In genomic region chr12:67034110-67034879, GRCh38 we compare ENCODE assay signal across 16 cellular contexts.
A peak's percentile ranks its signal among the peaks of the same experiment; 100 is the strongest.
DNase-seq lines count a peak whose midpoint lies in the region; ATAC-seq, FAIRE-seq and TF ChIP-seq lines count a peak whose summit lies in the region.
"Had no signal": no experiment of that assay in that cellular context is flagged by ENCODE, and none has a peak within 500 bp of the region (broad histone marks: within the 10 kb centered on the region; RNA-seq: fewer than 3 reads in every experiment).

No MANE protein-coding gene starts in this region.

- H3K4me3 ChIP-seq in astrocyte (ENCODE audit: insufficient read depth, low read depth, low read length) (no peak overlapping the region), neural cell (ENCODE audit: low read length) (no peak overlapping the region)
- H3K4me3 ChIP-seq in CD8-positive, alpha-beta memory T cell (ENCODE audit: low read length) = no peak overlapping the region
- H3K4me3 ChIP-seq: esophagus muscularis mucosa had no signal

- POLR2A ChIA-PET in activated CD4-positive, alpha-beta memory T cell treated with anti-CD3 and anti-CD28 coated beads for 36 hours (lab: Charles Lee) = no interaction called here
- POLR2A ChIA-PET in activated CD4-positive, alpha-beta memory T cell treated with anti-CD3 and anti-CD28 coated beads, Interleukin-2, amount 10 ng/mL, durations not matched to agents 7 days and 5 days (lab: Charles Lee) = no interaction called here
- POLR2A ChIA-PET in CD8-positive, alpha-beta memory T cell (lab: Charles Lee) = no interaction called here

- CTCF ChIA-PET in activated CD4-positive, alpha-beta memory T cell treated with anti-CD3 and anti-CD28 coated beads for 36 hours (lab: Charles Lee) = interaction anchor here (1.2 kb wide), 1 partner anchor 8 kb away, joined by 4 read pairs; no protein-coding TSS in a partner anchor
- CTCF ChIA-PET in activated CD4-positive, alpha-beta memory T cell treated with anti-CD3 and anti-CD28 coated beads, Interleukin-2, amount 10 ng/mL, durations not matched to agents 7 days and 5 days (lab: Charles Lee) = no interaction called here
- CTCF ChIA-PET in CD8-positive, alpha-beta memory T cell (lab: Charles Lee) = no interaction called here

- no peaks in the 10 kb centered on the region for H3K9me2 ChIP-seq in neural cell (ENCODE audit: insufficient read depth, low read length)

- TF ChIP-seq EP300 in neural cell (conservative IDR thresholded peaks at IDR 0.05; ENCODE audit: poor library complexity, severe bottlenecking) = no peak

- H3K36me3 ChIP-seq in astrocyte (ENCODE audit: insufficient read depth, low read length) (no peaks in the 10 kb centered on the region), neural cell (ENCODE audit: insufficient read depth, low read length) (no peaks in the 10 kb centered on the region)
- no peaks in the 10 kb centered on the region for H3K36me3 ChIP-seq in CD8-positive, alpha-beta memory T cell (ENCODE audit: insufficient read depth, low read length)
- H3K36me3 ChIP-seq: esophagus muscularis mucosa, neutrophil had no signal

- H3K9me3 ChIP-seq in astrocyte (ENCODE audit: insufficient read depth, low read depth, low read length) = no peaks in the 10 kb centered on the region
- H3K9me3 ChIP-seq in neural cell (ENCODE audit: low read length) = no peaks in the 10 kb centered on the region
- no peaks in the 10 kb centered on the region for H3K9me3 ChIP-seq in CD8-positive, alpha-beta memory T cell (ENCODE audit: low read length)
- H3K9me3 ChIP-seq: esophagus muscularis mucosa, neutrophil had no signal

- H4K20me1 ChIP-seq in astrocyte (ENCODE audit: insufficient read depth, low read length) (no peaks in the 10 kb centered on the region), neural cell (ENCODE audit: insufficient read depth) (no peaks in the 10 kb centered on the region)

- H3K79me2 ChIP-seq in astrocyte (ENCODE audit: insufficient read depth, low read length) = no peaks in the 10 kb centered on the region
- peaks cover 5% of the 10 kb centered on the region for H3K79me2 ChIP-seq in neural cell (replicated peaks; ENCODE audit: insufficient read depth, low read length)

- no peaks in the 10 kb centered on the region for H3K4me1 Mint-ChIP-seq in activated CD4-positive, alpha-beta memory T cell treated with anti-CD3 and anti-CD28 coated beads for 36 hours (ENCODE audit: low read depth)
- no peaks in the 10 kb centered on the region for H3K4me1 Mint-ChIP-seq in activated CD4-positive, alpha-beta memory T cell treated with anti-CD3 and anti-CD28 coated beads, Interleukin-2, amount 10 ng/mL, durations not matched to agents 7 days and 5 days
- H3K4me1 Mint-ChIP-seq in astrocyte (ENCODE audit: low read depth, unreplicated experiment) = peaks cover 10% of the 10 kb centered on the region
- no peaks in the 10 kb centered on the region for H3K4me1 Mint-ChIP-seq in CD8-positive, alpha-beta memory T cell

- H3K4me3 Mint-ChIP-seq in activated CD4-positive, alpha-beta memory T cell treated with anti-CD3 and anti-CD28 coated beads for 36 hours = no peak overlapping the region
- H3K4me3 Mint-ChIP-seq in activated CD4-positive, alpha-beta memory T cell treated with anti-CD3 and anti-CD28 coated beads, Interleukin-2, amount 10 ng/mL, durations not matched to agents 7 days and 5 days = no peak overlapping the region
- H3K4me3 Mint-ChIP-seq in astrocyte (ENCODE audit: unreplicated experiment) = no peak overlapping the region
- no peak overlapping the region for H3K4me3 Mint-ChIP-seq in CD8-positive, alpha-beta memory T cell
- H3K4me3 Mint-ChIP-seq: T-helper 2 cell treated with Interferon-gamma antibody and Interleukin-4, amounts not matched to agents 5 μg/mL and 100 μg/mL, for 36 hours had no signal

- DNase-seq in activated CD4-positive, alpha-beta memory T cell treated with anti-CD3 and anti-CD28 coated beads for 36 hours = peak; percentile 26
- no peak for DNase-seq in activated CD4-positive, alpha-beta memory T cell treated with anti-CD3 and anti-CD28 coated beads, Interleukin-2, amount 10 ng/mL, durations not matched to agents 7 days and 5 days
- DNase-seq in LoVo (ENCODE audit: low spot score) (peak; percentile 16), astrocyte (ENCODE audit: low read depth) (peak; percentile 55), GOT3 (lab: John Stamatoyannopoulos, UW) (no peak)
- DNase-seq in CD8-positive, alpha-beta memory T cell = no peak
- DNase-seq: activated naive CD4-positive, alpha-beta T cell; hippocampal formation; NCI-H510A treated with DMSO at 0.1 percent for 48 hours had no signal

- no peak for TF ChIP-seq RAD21 in neural cell (conservative IDR thresholded peaks at IDR 0.05)

- no peak for TF ChIP-seq CTCF in astrocyte (IDR thresholded peaks at IDR 0.05; ENCODE audit: insufficient read depth, low read depth, low read length)
- no peak for TF ChIP-seq CTCF in neural cell (IDR thresholded peaks at IDR 0.05; ENCODE audit: poor library complexity, severe bottlenecking)

- peaks cover 6% of the 10 kb centered on the region for H3K27me3 Mint-ChIP-seq in activated CD4-positive, alpha-beta memory T cell treated with anti-CD3 and anti-CD28 coated beads for 36 hours
- no peaks in the 10 kb centered on the region for H3K27me3 Mint-ChIP-seq in activated CD4-positive, alpha-beta memory T cell treated with anti-CD3 and anti-CD28 coated beads, Interleukin-2, amount 10 ng/mL, durations not matched to agents 7 days and 5 days
- no peaks in the 10 kb centered on the region for H3K27me3 Mint-ChIP-seq in astrocyte (ENCODE audit: low read depth, unreplicated experiment)
- peaks cover 0 to 10% of the 10 kb centered on the region in 2 donors for H3K27me3 Mint-ChIP-seq in CD8-positive, alpha-beta memory T cell

- no peaks in the 10 kb centered on the region for H3K36me3 Mint-ChIP-seq in activated CD4-positive, alpha-beta memory T cell treated with anti-CD3 and anti-CD28 coated beads for 36 hours
- H3K36me3 Mint-ChIP-seq in activated CD4-positive, alpha-beta memory T cell treated with anti-CD3 and anti-CD28 coated beads, Interleukin-2, amount 10 ng/mL, durations not matched to agents 7 days and 5 days (ENCODE audit: low read depth) = no peaks in the 10 kb centered on the region
- H3K36me3 Mint-ChIP-seq in astrocyte (ENCODE audit: low read depth, unreplicated experiment) = peaks cover 4% of the 10 kb centered on the region
- H3K36me3 Mint-ChIP-seq in CD8-positive, alpha-beta memory T cell = no peaks in the 10 kb centered on the region

- intact Hi-C loops in activated CD4-positive, alpha-beta memory T cell treated with anti-CD3 and anti-CD28 coated beads for 36 hours (cut with micrococcal nuclease) = no loop called here

- no peaks in the 10 kb centered on the region for H3K9me3 Mint-ChIP-seq in activated CD4-positive, alpha-beta memory T cell treated with anti-CD3 and anti-CD28 coated beads for 36 hours
- no peaks in the 10 kb centered on the region for H3K9me3 Mint-ChIP-seq in activated CD4-positive, alpha-beta memory T cell treated with anti-CD3 and anti-CD28 coated beads, Interleukin-2, amount 10 ng/mL, durations not matched to agents 7 days and 5 days
- peaks cover 11% of the 10 kb centered on the region for H3K9me3 Mint-ChIP-seq in astrocyte (ENCODE audit: unreplicated experiment)
- no peaks in the 10 kb centered on the region for H3K9me3 Mint-ChIP-seq in CD8-positive, alpha-beta memory T cell
- H3K9me3 Mint-ChIP-seq: T-helper 2 cell treated with Interferon-gamma antibody and Interleukin-4, amounts not matched to agents 5 μg/mL and 100 μg/mL, for 36 hours had no signal

- no peak for FAIRE-seq in astrocyte (lab: Jason Lieb, UNC)
- FAIRE-seq: D721Med had no signal

- H3K9ac ChIP-seq in astrocyte (ENCODE audit: low read length) (no peak overlapping the region), neural cell (ENCODE audit: low read length) (no peak overlapping the region)

- H3K27me3 ChIP-seq in astrocyte (ENCODE audit: insufficient read depth, low read length) (no peaks in the 10 kb centered on the region), neural cell (ENCODE audit: insufficient read depth, low read depth, low read length) (no peaks in the 10 kb centered on the region)
- no peaks in the 10 kb centered on the region for H3K27me3 ChIP-seq in CD8-positive, alpha-beta memory T cell (ENCODE audit: insufficient read depth, low read length, poor library complexity, severe bottlenecking)
- H3K27me3 ChIP-seq: esophagus muscularis mucosa, neutrophil had no signal

- H3K27ac ChIP-seq in astrocyte (ENCODE audit: low read depth, low read length) = no peak overlapping the region
- H3K27ac ChIP-seq in neural cell (ENCODE audit: low read length) = no peak overlapping the region
- no peak overlapping the region for H3K27ac ChIP-seq in CD8-positive, alpha-beta memory T cell (ENCODE audit: low read depth, low read length)
- H3K27ac ChIP-seq: esophagus muscularis mucosa, neutrophil had no signal

- no peak overlapping the region for H2AFZ ChIP-seq in astrocyte (ENCODE audit: low read depth, low read length)
- no peak overlapping the region for H2AFZ ChIP-seq in neural cell (ENCODE audit: low read depth, low read length)

- peaks cover 5% of the 10 kb centered on the region for H3K4me1 ChIP-seq in astrocyte (ENCODE audit: insufficient read depth, low read length)
- no peaks in the 10 kb centered on the region for H3K4me1 ChIP-seq in CD8-positive, alpha-beta memory T cell (ENCODE audit: insufficient read depth, low read length)

- no peak overlapping the region for H3K27ac Mint-ChIP-seq in activated CD4-positive, alpha-beta memory T cell treated with anti-CD3 and anti-CD28 coated beads for 36 hours
- H3K27ac Mint-ChIP-seq in activated CD4-positive, alpha-beta memory T cell treated with anti-CD3 and anti-CD28 coated beads, Interleukin-2, amount 10 ng/mL, durations not matched to agents 7 days and 5 days = no peak overlapping the region
- H3K27ac Mint-ChIP-seq in astrocyte (ENCODE audit: unreplicated experiment) = no peak overlapping the region
- H3K27ac Mint-ChIP-seq in CD8-positive, alpha-beta memory T cell = no peak overlapping the region
- H3K27ac Mint-ChIP-seq: T-helper 2 cell treated with Interferon-gamma antibody and Interleukin-4, amounts not matched to agents 5 μg/mL and 100 μg/mL, for 36 hours had no signal

- no peak for ATAC-seq in HG02610 (IDR thresholded peaks at IDR 0.05; ENCODE audit: unreplicated experiment)
- ATAC-seq: Right ventricle myocardium inferior had no signal

- peak overlapping the region; percentile 46 for H3K4me2 ChIP-seq in astrocyte (ENCODE audit: low read length)
- H3K4me2 ChIP-seq in neural cell (ENCODE audit: low read length) = no peak overlapping the region

- H3F3A ChIP-seq in neural cell (ENCODE audit: insufficient read depth, low read length, poor library complexity, severe bottlenecking) = peaks cover 3% of the 10 kb centered on the region

TF ChIP-seq in neural cell, 6 proteins besides CTCF, POLR2A, EP300 and RAD21:
- TF ChIP-seq POLR2AphosphoS5 (IDR thresholded peaks at IDR 0.05) = peak; percentile 8
- TF ChIP-seq TAF1 (IDR thresholded peaks at IDR 0.05; ENCODE audit: low read depth) = no peak
TF ChIP-seq in neural cell: peak in this region for 1.

Comparison
In these comparisons a context has a peak if more than half of its experiments do, and no peak if none do; other contexts are left out.
1. DNase-seq: peak in activated CD4-positive, alpha-beta memory T cell treated with anti-CD3 and anti-CD28 coated beads for 36 hours (single experiment), LoVo (single experiment) and astrocyte (single experiment); none in activated CD4-positive, alpha-beta memory T cell treated with anti-CD3 and anti-CD28 coated beads, Interleukin-2, amount 10 ng/mL, durations not matched to agents 7 days and 5 days (single experiment), CD8-positive, alpha-beta memory T cell (0 of 5) and GOT3 (single experiment).